ENCODE assay signal across 17 cellular contexts in the genomic region with DNA sequence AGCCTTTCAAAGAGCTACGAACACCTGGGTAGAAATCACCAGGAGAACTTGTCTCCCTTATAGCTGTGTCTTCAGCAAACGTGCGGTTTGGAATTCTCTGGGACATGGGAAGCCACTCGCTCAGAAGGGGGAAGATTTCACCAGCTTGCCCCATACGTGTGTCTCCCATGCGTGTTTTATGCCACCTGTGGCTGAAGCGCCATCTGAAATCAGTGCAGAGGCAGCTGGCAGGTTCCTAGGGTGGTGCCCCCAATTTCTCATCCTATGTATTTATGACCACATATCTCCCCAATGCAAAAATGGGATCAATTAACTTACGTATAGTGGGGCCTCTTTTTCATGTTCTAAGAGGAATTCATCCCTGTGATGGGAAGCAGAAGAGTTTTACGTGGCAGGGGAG.
A peak's percentile ranks its signal among the peaks of the same experiment; 100 is the strongest.
DNase-seq lines count a peak whose midpoint lies in the region; ATAC-seq and TF ChIP-seq lines count a peak whose summit lies in the region.
"Had no signal": no experiment of that assay in that cellular context is flagged by ENCODE, and none has a peak within 500 bp of the region (broad histone marks: within the 10 kb centered on the region; RNA-seq: fewer than 3 reads in every experiment).

No MANE protein-coding gene starts in this region.

- no peaks in the 10 kb centered on the region for H3K4me1 ChIP-seq in colonic mucosa
- H3K4me1 ChIP-seq: BE2C had no signal

- no peaks in the 10 kb centered on the region for H3K4me1 Mint-ChIP-seq in chondrocyte (ENCODE audit: low read depth)
- no peaks in the 10 kb centered on the region for H3K4me1 Mint-ChIP-seq in osteocyte (ENCODE audit: unreplicated experiment)
- no peaks in the 10 kb centered on the region for H3K4me1 Mint-ChIP-seq in stimulated activated naive CD8-positive, alpha-beta T cell treated with anti-CD3 and anti-CD28 coated beads, Interleukin-15, amount 100 ng/mL, for 72 hours
- H3K4me1 Mint-ChIP-seq: CD4-positive, CD25-positive, alpha-beta regulatory T cell; CD8-positive, alpha-beta memory T cell; GM23338 had no signal

- DNase-seq in cardiac septum (ENCODE audit: low spot score) (peak; percentile 24), Right ventricle myocardium inferior (ENCODE audit: missing footprints) (no peak), chondrocyte (ENCODE audit: low spot score) (peak; percentile 21), osteocyte (ENCODE audit: extremely low spot score, unreplicated experiment) (peak; percentile 54), colonic mucosa (no peak)
- DNase-seq in stimulated activated naive CD8-positive, alpha-beta T cell treated with anti-CD3 and anti-CD28 coated beads, Interleukin-15, amount 100 ng/mL, for 72 hours = no peak
- DNase-seq: ACHN; BE2C; C1 segment of cervical spinal cord; CD4-positive, CD25-positive, alpha-beta regulatory T cell; CD8-positive, alpha-beta memory T cell; COR-L47; DMS 273 treated with DMSO at 0.1 percent for 48 hours; HCEC 1CT had no signal

- H3K9ac ChIP-seq in colonic mucosa (ENCODE audit: low read depth in 2 of 2, low read length in 2 of 2) = no peak overlapping the region

- H3K27ac Mint-ChIP-seq in chondrocyte (ENCODE audit: unreplicated experiment) (no peak overlapping the region), osteocyte (ENCODE audit: unreplicated experiment) (no peak overlapping the region)
- H3K27ac Mint-ChIP-seq in stimulated activated naive CD8-positive, alpha-beta T cell treated with anti-CD3 and anti-CD28 coated beads, Interleukin-15, amount 100 ng/mL, for 72 hours = no peak overlapping the region
- H3K27ac Mint-ChIP-seq: CD4-positive, CD25-positive, alpha-beta regulatory T cell; CD8-positive, alpha-beta memory T cell; GM23338 had no signal

- H3K9me3 ChIP-seq in colonic mucosa = no peaks in the 10 kb centered on the region
- H3K9me3 ChIP-seq: BE2C had no signal

- H3K4me3 Mint-ChIP-seq in chondrocyte (ENCODE audit: unreplicated experiment) = no peak overlapping the region
- no peak overlapping the region for H3K4me3 Mint-ChIP-seq in osteocyte (ENCODE audit: unreplicated experiment)
- H3K4me3 Mint-ChIP-seq in stimulated activated naive CD8-positive, alpha-beta T cell treated with anti-CD3 and anti-CD28 coated beads, Interleukin-15, amount 100 ng/mL, for 72 hours = no peak overlapping the region
- H3K4me3 Mint-ChIP-seq: CD4-positive, CD25-positive, alpha-beta regulatory T cell; CD8-positive, alpha-beta memory T cell; GM23338 had no signal

- peaks cover 16% of the 10 kb centered on the region for H3K27me3 Mint-ChIP-seq in chondrocyte (ENCODE audit: low read depth)
- no peaks in the 10 kb centered on the region for H3K27me3 Mint-ChIP-seq in osteocyte (ENCODE audit: unreplicated experiment)
- H3K27me3 Mint-ChIP-seq in stimulated activated naive CD8-positive, alpha-beta T cell treated with anti-CD3 and anti-CD28 coated beads, Interleukin-15, amount 100 ng/mL, for 72 hours = no peaks in the 10 kb centered on the region
- H3K27me3 Mint-ChIP-seq: CD4-positive, CD25-positive, alpha-beta regulatory T cell; CD8-positive, alpha-beta memory T cell had no signal

- H3K27ac ChIP-seq in colonic mucosa = no peak overlapping the region
- H3K27ac ChIP-seq: HL-60 had no signal

- TF ChIP-seq CTCF in chondrocyte (IDR thresholded peaks at IDR 0.05) = no peak
- no peak for TF ChIP-seq CTCF in osteocyte (IDR thresholded peaks at IDR 0.05)
- TF ChIP-seq CTCF in colonic mucosa (IDR thresholded peaks at IDR 0.05) = no peak

- H3K36me3 ChIP-seq in colonic mucosa = no peaks in the 10 kb centered on the region
- H3K36me3 ChIP-seq: BE2C had no signal

- no peaks in the 10 kb centered on the region for H3K9me3 Mint-ChIP-seq in chondrocyte (ENCODE audit: low read depth)
- no peaks in the 10 kb centered on the region for H3K9me3 Mint-ChIP-seq in osteocyte (ENCODE audit: unreplicated experiment)
- no peaks in the 10 kb centered on the region for H3K9me3 Mint-ChIP-seq in stimulated activated naive CD8-positive, alpha-beta T cell treated with anti-CD3 and anti-CD28 coated beads, Interleukin-15, amount 100 ng/mL, for 72 hours
- H3K9me3 Mint-ChIP-seq: GM23338 had no signal

- no peak overlapping the region for H3K4me3 ChIP-seq in colonic mucosa
- H3K4me3 ChIP-seq: GM23338 had no signal

- H3K27me3 ChIP-seq in colonic mucosa = no peaks in the 10 kb centered on the region
- H3K27me3 ChIP-seq: BE2C had no signal

- H3K36me3 Mint-ChIP-seq in chondrocyte (ENCODE audit: low read depth) (no peaks in the 10 kb centered on the region), osteocyte (ENCODE audit: unreplicated experiment) (no peaks in the 10 kb centered on the region)
- H3K36me3 Mint-ChIP-seq: CD4-positive, CD25-positive, alpha-beta regulatory T cell; CD8-positive, alpha-beta memory T cell had no signal

- ATAC-seq in Right ventricle myocardium inferior (no peak), GM19324 (IDR thresholded peaks at IDR 0.05; ENCODE audit: low FRiP score, unreplicated experiment) (no peak)
- no peak for ATAC-seq in stimulated activated naive CD8-positive, alpha-beta T cell treated with anti-CD3 and anti-CD28 coated beads, Interleukin-15, amount 100 ng/mL, for 72 hours
- ATAC-seq: GM23338 had no signal

- intact Hi-C loops in cardiac septum (cut with DNase I) = no loop called here
- intact Hi-C loops in Right ventricle myocardium inferior (cut with DNase I) = no loop called here
- intact Hi-C loops in colonic mucosa (cut with DNase I) = no loop called here

Comparison
In these comparisons a context has a peak if more than half of its experiments do, and no peak if none do; other contexts are left out.
1. DNase-seq: peak in cardiac septum (single experiment), chondrocyte (single experiment) and osteocyte (single experiment); none in Right ventricle myocardium inferior (single experiment), colonic mucosa (single experiment) and stimulated activated naive CD8-positive, alpha-beta T cell treated with anti-CD3 and anti-CD28 coated beads, Interleukin-15, amount 100 ng/mL, for 72 hours (0 of 2).